In the genomic region with DNA sequence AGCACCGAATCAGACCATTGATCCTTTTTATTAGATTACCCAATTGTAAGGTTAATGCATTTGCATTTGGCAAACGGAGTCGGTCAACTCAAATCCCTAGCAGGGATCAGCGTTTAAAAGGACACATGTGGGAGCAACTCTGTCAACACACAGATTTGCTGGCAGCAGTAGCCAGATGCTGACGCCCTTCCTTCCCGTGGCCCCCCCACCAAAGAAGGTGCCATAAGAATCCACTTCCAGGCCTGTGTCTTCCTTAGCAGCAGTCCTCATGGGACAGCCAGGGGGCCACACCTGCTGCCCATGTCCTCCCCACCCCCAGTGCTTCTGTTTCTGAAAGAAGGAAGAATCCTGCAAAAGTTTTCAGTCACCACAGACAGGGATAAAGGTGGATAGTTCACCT, we compare ENCODE assay signal across 1 cellular context.
TF ChIP-seq lines count a peak whose summit lies in the region.

No MANE protein-coding gene starts in this region.

TF ChIP-seq in GM23338, 12 proteins besides CTCF, POLR2A, EP300 and RAD21 (continued from another document):
- TF ChIP-seq, protein P1, sequence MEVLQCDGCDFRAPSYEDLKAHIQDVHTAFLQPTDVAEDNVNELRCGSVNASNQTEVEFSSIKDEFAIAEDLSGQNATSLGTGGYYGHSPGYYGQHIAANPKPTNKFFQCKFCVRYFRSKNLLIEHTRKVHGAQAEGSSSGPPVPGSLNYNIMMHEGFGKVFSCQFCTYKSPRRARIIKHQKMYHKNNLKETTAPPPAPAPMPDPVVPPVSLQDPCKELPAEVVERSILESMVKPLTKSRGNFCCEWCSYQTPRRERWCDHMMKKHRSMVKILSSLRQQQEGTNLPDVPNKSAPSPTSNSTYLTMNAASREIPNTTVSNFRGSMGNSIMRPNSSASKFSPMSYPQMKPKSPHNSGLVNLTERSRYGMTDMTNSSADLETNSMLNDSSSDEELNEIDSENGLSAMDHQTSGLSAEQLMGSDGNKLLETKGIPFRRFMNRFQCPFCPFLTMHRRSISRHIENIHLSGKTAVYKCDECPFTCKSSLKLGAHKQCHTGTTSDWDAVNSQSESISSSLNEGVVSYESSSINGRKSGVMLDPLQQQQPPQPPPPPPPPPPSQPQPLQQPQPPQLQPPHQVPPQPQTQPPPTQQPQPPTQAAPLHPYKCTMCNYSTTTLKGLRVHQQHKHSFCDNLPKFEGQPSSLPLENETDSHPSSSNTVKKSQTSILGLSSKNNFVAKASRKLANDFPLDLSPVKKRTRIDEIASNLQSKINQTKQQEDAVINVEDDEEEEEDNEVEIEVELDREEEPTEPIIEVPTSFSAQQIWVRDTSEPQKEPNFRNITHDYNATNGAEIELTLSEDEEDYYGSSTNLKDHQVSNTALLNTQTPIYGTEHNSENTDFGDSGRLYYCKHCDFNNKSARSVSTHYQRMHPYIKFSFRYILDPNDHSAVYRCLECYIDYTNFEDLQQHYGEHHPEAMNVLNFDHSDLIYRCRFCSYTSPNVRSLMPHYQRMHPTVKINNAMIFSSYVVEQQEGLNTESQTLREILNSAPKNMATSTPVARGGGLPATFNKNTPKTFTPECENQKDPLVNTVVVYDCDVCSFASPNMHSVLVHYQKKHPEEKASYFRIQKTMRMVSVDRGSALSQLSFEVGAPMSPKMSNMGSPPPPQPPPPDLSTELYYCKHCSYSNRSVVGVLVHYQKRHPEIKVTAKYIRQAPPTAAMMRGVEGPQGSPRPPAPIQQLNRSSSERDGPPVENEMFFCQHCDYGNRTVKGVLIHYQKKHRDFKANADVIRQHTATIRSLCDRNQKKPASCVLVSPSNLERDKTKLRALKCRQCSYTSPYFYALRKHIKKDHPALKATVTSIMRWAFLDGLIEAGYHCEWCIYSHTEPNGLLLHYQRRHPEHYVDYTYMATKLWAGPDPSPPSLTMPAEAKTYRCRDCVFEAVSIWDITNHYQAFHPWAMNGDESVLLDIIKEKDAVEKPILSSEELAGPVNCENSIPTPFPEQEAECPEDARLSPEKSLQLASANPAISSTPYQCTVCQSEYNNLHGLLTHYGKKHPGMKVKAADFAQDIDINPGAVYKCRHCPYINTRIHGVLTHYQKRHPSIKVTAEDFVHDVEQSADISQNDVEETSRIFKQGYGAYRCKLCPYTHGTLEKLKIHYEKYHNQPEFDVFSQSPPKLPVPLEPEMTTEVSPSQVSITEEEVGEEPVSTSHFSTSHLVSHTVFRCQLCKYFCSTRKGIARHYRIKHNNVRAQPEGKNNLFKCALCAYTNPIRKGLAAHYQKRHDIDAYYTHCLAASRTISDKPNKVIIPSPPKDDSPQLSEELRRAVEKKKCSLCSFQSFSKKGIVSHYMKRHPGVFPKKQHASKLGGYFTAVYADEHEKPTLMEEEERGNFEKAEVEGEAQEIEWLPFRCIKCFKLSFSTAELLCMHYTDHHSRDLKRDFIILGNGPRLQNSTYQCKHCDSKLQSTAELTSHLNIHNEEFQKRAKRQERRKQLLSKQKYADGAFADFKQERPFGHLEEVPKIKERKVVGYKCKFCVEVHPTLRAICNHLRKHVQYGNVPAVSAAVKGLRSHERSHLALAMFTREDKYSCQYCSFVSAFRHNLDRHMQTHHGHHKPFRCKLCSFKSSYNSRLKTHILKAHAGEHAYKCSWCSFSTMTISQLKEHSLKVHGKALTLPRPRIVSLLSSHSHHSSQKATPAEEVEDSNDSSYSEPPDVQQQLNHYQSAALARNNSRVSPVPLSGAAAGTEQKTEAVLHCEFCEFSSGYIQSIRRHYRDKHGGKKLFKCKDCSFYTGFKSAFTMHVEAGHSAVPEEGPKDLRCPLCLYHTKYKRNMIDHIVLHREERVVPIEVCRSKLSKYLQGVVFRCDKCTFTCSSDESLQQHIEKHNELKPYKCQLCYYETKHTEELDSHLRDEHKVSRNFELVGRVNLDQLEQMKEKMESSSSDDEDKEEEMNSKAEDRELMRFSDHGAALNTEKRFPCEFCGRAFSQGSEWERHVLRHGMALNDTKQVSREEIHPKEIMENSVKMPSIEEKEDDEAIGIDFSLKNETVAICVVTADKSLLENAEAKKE (CRISPR knock-in tag; IDR thresholded peaks at IDR 0.05), result no peak
- TF ChIP-seq POLR2AphosphoS5 (IDR thresholded peaks at IDR 0.05; ENCODE audit: low read depth), result no peak
TF ChIP-seq in GM23338: peak in this region for 0.
